ENCODE assay signal across 11 cellular contexts in genomic region chr2:33785201-33786106, GRCh38.
DNase-seq lines count a peak whose midpoint lies in the region; ATAC-seq and TF ChIP-seq lines count a peak whose summit lies in the region.
"Had no signal": no experiment of that assay in that cellular context is flagged by ENCODE, and none has a peak within 500 bp of the region (broad histone marks: within the 10 kb centered on the region; RNA-seq: fewer than 3 reads in every experiment).

No MANE protein-coding gene starts in this region.

- peak; percentile 95 for ATAC-seq in HG03066 (IDR thresholded peaks at IDR 0.05; ENCODE audit: low read depth, unreplicated experiment)
- ATAC-seq in esophagus mucosa, result no peak

- H3K36me3 Mint-ChIP-seq in glutamatergic neuron (ENCODE audit: unreplicated experiment), result no peaks in the 10 kb centered on the region

- DNase-seq in GM10266 (ENCODE audit: extremely low spot score), result peak; percentile 34
- DNase-seq in GM20000 (ENCODE audit: low spot score), result peak; percentile 57
- peak; percentile 13 for DNase-seq in SIG-M5 (lab: John Stamatoyannopoulos, UW)
- no peak for DNase-seq in NCI-H1105 treated with DMSO at 0.1 percent for 48 hours (lab: John Stamatoyannopoulos, UW)
- DNase-seq in NCI-H510A (lab: John Stamatoyannopoulos, UW), result no peak
- DNase-seq in glutamatergic neuron, result no peak
- DNase-seq: activated gamma-delta T cell, AML-193, NCI-H1105 had no signal

- H3K9me3 Mint-ChIP-seq in glutamatergic neuron (ENCODE audit: unreplicated experiment), result no peaks in the 10 kb centered on the region

- no peaks in the 10 kb centered on the region for H3K27me3 Mint-ChIP-seq in glutamatergic neuron (ENCODE audit: unreplicated experiment)

- no peak overlapping the region for H3K27ac Mint-ChIP-seq in glutamatergic neuron (ENCODE audit: unreplicated experiment)

- no peaks in the 10 kb centered on the region for H3K4me1 Mint-ChIP-seq in glutamatergic neuron (ENCODE audit: low read depth, unreplicated experiment)

- no peak for TF ChIP-seq CTCF in GM10266 (IDR thresholded peaks at IDR 0.05; ENCODE audit: control insufficient read depth, insufficient read depth, low read depth, missing control alignments)
- TF ChIP-seq CTCF in GM20000 (IDR thresholded peaks at IDR 0.05; ENCODE audit: extremely low read depth, missing control alignments), result no peak
- TF ChIP-seq CTCF in glutamatergic neuron (IDR thresholded peaks at IDR 0.05; ENCODE audit: partially characterized antibody, unreplicated experiment), result no peak

- no peak overlapping the region for H3K4me3 Mint-ChIP-seq in glutamatergic neuron (ENCODE audit: unreplicated experiment)

Comparison
In these comparisons a context has a peak if more than half of its experiments do, and no peak if none do; other contexts are left out.
1. DNase-seq: peak in GM10266 (single experiment), GM20000 (single experiment) and SIG-M5 (single experiment); none in NCI-H1105 treated with DMSO at 0.1 percent for 48 hours (single experiment), NCI-H510A (single experiment) and glutamatergic neuron (single experiment).